Comparison of ENCODE assay signal across 13 cellular contexts in genomic region chr12:113684053-113684907, GRCh38.
DNase-seq lines count a peak whose midpoint lies in the region; ATAC-seq, FAIRE-seq and TF ChIP-seq lines count a peak whose summit lies in the region.
"Had no signal": no experiment of that assay in that cellular context is flagged by ENCODE, and none has a peak within 500 bp of the region (broad histone marks: within the 10 kb centered on the region; RNA-seq: fewer than 3 reads in every experiment).

No MANE protein-coding gene starts in this region.

- no peaks in the 10 kb centered on the region for H3K9me3 Mint-ChIP-seq in astrocyte (ENCODE audit: unreplicated experiment)
- no peaks in the 10 kb centered on the region for H3K9me3 Mint-ChIP-seq in activated T-helper 17 cell treated with anti-CD3 and anti-CD28 coated beads, Interleukin-2, amount 50 U/mL, for 72 hours
- H3K9me3 Mint-ChIP-seq in activated CD8-positive, alpha-beta T cell treated with anti-CD3 and anti-CD28 coated beads, Interleukin-2, amount 10 ng/mL, durations not matched to agents 7 days and 5 days (ENCODE audit: insufficient read depth) = no peaks in the 10 kb centered on the region
- no peaks in the 10 kb centered on the region for H3K9me3 Mint-ChIP-seq in CD8-positive, alpha-beta T cell
- H3K9me3 Mint-ChIP-seq: activated naive CD4-positive, alpha-beta T cell treated with anti-CD3 and anti-CD28 coated beads, Interleukin-2, amount 10 ng/mL, durations not matched to agents 7 days and 5 days had no signal

- no peak overlapping the region for H2AFZ ChIP-seq in SK-N-SH (ENCODE audit: low read depth)
- H2AFZ ChIP-seq in astrocyte (ENCODE audit: low read depth, low read length) = no peak overlapping the region

- H3K9me3 ChIP-seq in SK-N-SH = no peaks in the 10 kb centered on the region
- H3K9me3 ChIP-seq in astrocyte (ENCODE audit: insufficient read depth, low read depth, low read length) = no peaks in the 10 kb centered on the region
- H3K9me3 ChIP-seq in CD8-positive, alpha-beta T cell (ENCODE audit: low read length) = no peaks in the 10 kb centered on the region

- H3F3A ChIP-seq in SK-N-SH (replicated peaks; ENCODE audit: insufficient read depth) = no peaks in the 10 kb centered on the region

- H3K9me2 ChIP-seq in SK-N-SH = no peaks in the 10 kb centered on the region

- H3K4me2 ChIP-seq in SK-N-SH = no peak overlapping the region
- no peak overlapping the region for H3K4me2 ChIP-seq in astrocyte (ENCODE audit: low read length)

- 27% methylated on average over 9 of the region's 13 CpGs for WGBS in SK-N-SH (ENCODE audit: low lambda C conversion rate)

- POLR2A ChIA-PET in SK-N-SH (lab: Yijun Ruan, JAX) = no interaction called here
- POLR2A ChIA-PET in activated CD8-positive, alpha-beta T cell treated with anti-CD3 and anti-CD28 coated beads, Interleukin-2, amount 10 ng/mL, durations not matched to agents 7 days and 5 days (lab: Charles Lee) = no interaction called here
- POLR2A ChIA-PET in CD8-positive, alpha-beta T cell (lab: Charles Lee) = no interaction called here

- H3K4me3 ChIP-seq in SK-N-SH (ENCODE audit: low read depth in 2 of 2, low read length in 1 of 2) (no peak overlapping the region), astrocyte (ENCODE audit: insufficient read depth, low read depth, low read length) (no peak overlapping the region)
- no peak overlapping the region for H3K4me3 ChIP-seq in CD8-positive, alpha-beta T cell (ENCODE audit: low read depth, low read length)

- H3K4me1 ChIP-seq in SK-N-SH (ENCODE audit: control insufficient read depth in 1 of 2, insufficient read depth in 2 of 2, low read depth in 1 of 2, low read length in 1 of 2) (no peaks in the 10 kb centered on the region; a peak in 1 of 4 replicates), astrocyte (ENCODE audit: insufficient read depth, low read length) (no peaks in the 10 kb centered on the region)
- no peaks in the 10 kb centered on the region for H3K4me1 ChIP-seq in CD8-positive, alpha-beta T cell (ENCODE audit: insufficient read depth, low read length)

- TF ChIP-seq CTCF in SK-N-SH (IDR thresholded peaks at IDR 0.05) (no peak), astrocyte (IDR thresholded peaks at IDR 0.05; ENCODE audit: insufficient read depth, low read depth, low read length) (no peak)
- TF ChIP-seq CTCF in CD8-positive, alpha-beta T cell (IDR thresholded peaks at IDR 0.05) = no peak

- CTCF ChIA-PET in SK-N-SH (lab: Yijun Ruan, JAX) = interaction anchor here (1.1 to 1.4 kb wide), 2 partner anchors 14 to 222 kb away, joined by 4 to 5 read pairs; no protein-coding TSS in a partner anchor
- CTCF ChIA-PET in activated CD8-positive, alpha-beta T cell treated with anti-CD3 and anti-CD28 coated beads, Interleukin-2, amount 10 ng/mL, durations not matched to agents 7 days and 5 days (lab: Charles Lee) = no interaction called here
- CTCF ChIA-PET in CD8-positive, alpha-beta T cell (lab: Charles Lee) = no interaction called here

- intact Hi-C loops in left ventricle myocardium superior (cut with micrococcal nuclease) = no loop called here
- intact Hi-C loops in CD8-positive, alpha-beta T cell (cut with DNase I, micrococcal nuclease) = no loop called here

- no peak overlapping the region for H3K27ac Mint-ChIP-seq in astrocyte (ENCODE audit: unreplicated experiment)
- no peak overlapping the region for H3K27ac Mint-ChIP-seq in activated T-helper 17 cell treated with anti-CD3 and anti-CD28 coated beads, Interleukin-2, amount 50 U/mL, for 72 hours
- no peak overlapping the region for H3K27ac Mint-ChIP-seq in activated CD8-positive, alpha-beta T cell treated with anti-CD3 and anti-CD28 coated beads, Interleukin-2, amount 10 ng/mL, durations not matched to agents 7 days and 5 days
- H3K27ac Mint-ChIP-seq in CD8-positive, alpha-beta T cell = no peak overlapping the region
- H3K27ac Mint-ChIP-seq: activated naive CD4-positive, alpha-beta T cell treated with anti-CD3 and anti-CD28 coated beads, Interleukin-2, amount 10 ng/mL, durations not matched to agents 7 days and 5 days had no signal

- H3K4me1 Mint-ChIP-seq in astrocyte (ENCODE audit: low read depth, unreplicated experiment) = no peaks in the 10 kb centered on the region
- no peaks in the 10 kb centered on the region for H3K4me1 Mint-ChIP-seq in activated T-helper 17 cell treated with anti-CD3 and anti-CD28 coated beads, Interleukin-2, amount 50 U/mL, for 72 hours
- H3K4me1 Mint-ChIP-seq in activated CD8-positive, alpha-beta T cell treated with anti-CD3 and anti-CD28 coated beads, Interleukin-2, amount 10 ng/mL, durations not matched to agents 7 days and 5 days (ENCODE audit: low read depth) = no peaks in the 10 kb centered on the region
- no peaks in the 10 kb centered on the region for H3K4me1 Mint-ChIP-seq in CD8-positive, alpha-beta T cell (ENCODE audit: low read depth)
- H3K4me1 Mint-ChIP-seq: activated naive CD4-positive, alpha-beta T cell treated with anti-CD3 and anti-CD28 coated beads, Interleukin-2, amount 10 ng/mL, durations not matched to agents 7 days and 5 days had no signal

- H3K36me3 Mint-ChIP-seq in astrocyte (ENCODE audit: low read depth, unreplicated experiment) = no peaks in the 10 kb centered on the region
- H3K36me3 Mint-ChIP-seq in activated T-helper 17 cell treated with anti-CD3 and anti-CD28 coated beads, Interleukin-2, amount 50 U/mL, for 72 hours (ENCODE audit: low read depth) = no peaks in the 10 kb centered on the region
- no peaks in the 10 kb centered on the region for H3K36me3 Mint-ChIP-seq in activated CD8-positive, alpha-beta T cell treated with anti-CD3 and anti-CD28 coated beads, Interleukin-2, amount 10 ng/mL, durations not matched to agents 7 days and 5 days (ENCODE audit: low read depth)
- H3K36me3 Mint-ChIP-seq in CD8-positive, alpha-beta T cell = no peaks in the 10 kb centered on the region
- H3K36me3 Mint-ChIP-seq: activated naive CD4-positive, alpha-beta T cell treated with anti-CD3 and anti-CD28 coated beads, Interleukin-2, amount 10 ng/mL, durations not matched to agents 7 days and 5 days had no signal

- ATAC-seq in SK-N-SH treated with all-trans-retinoic acid at 6 μM for 48 hours (no peak), left ventricle myocardium superior (no peak)
- no peak for ATAC-seq in activated T-helper 17 cell treated with anti-CD3 and anti-CD28 coated beads, Interleukin-2, amount 50 U/mL, for 72 hours (replicated peaks)
- no peak for ATAC-seq in activated CD8-positive, alpha-beta T cell treated with anti-CD3 and anti-CD28 coated beads, Interleukin-2, amount 10 ng/mL, durations not matched to agents 7 days and 5 days
- no peak for ATAC-seq in CD8-positive, alpha-beta T cell

- H3K79me2 ChIP-seq in SK-N-SH (ENCODE audit: insufficient read depth) (no peaks in the 10 kb centered on the region), astrocyte (ENCODE audit: insufficient read depth, low read length) (no peaks in the 10 kb centered on the region)

- no peak for TF ChIP-seq EP300 in SK-N-SH (IDR thresholded peaks at IDR 0.05; ENCODE audit: borderline replicate concordance in 1 of 2, low read depth in 1 of 2, low read length in 1 of 2)

- H3K4me3 Mint-ChIP-seq in astrocyte (ENCODE audit: unreplicated experiment) = no peak overlapping the region
- no peak overlapping the region for H3K4me3 Mint-ChIP-seq in activated T-helper 17 cell treated with anti-CD3 and anti-CD28 coated beads, Interleukin-2, amount 50 U/mL, for 72 hours
- H3K4me3 Mint-ChIP-seq in activated CD8-positive, alpha-beta T cell treated with anti-CD3 and anti-CD28 coated beads, Interleukin-2, amount 10 ng/mL, durations not matched to agents 7 days and 5 days = no peak overlapping the region
- H3K4me3 Mint-ChIP-seq in CD8-positive, alpha-beta T cell = no peak overlapping the region
- H3K4me3 Mint-ChIP-seq: activated naive CD4-positive, alpha-beta T cell treated with anti-CD3 and anti-CD28 coated beads, Interleukin-2, amount 10 ng/mL, durations not matched to agents 7 days and 5 days had no signal

- peak; percentile 61 for DNase-seq in SK-N-SH
- peak; percentile 13 for DNase-seq in NCI-H2196 treated with DMSO at 0.1 percent for 48 hours (lab: John Stamatoyannopoulos, UW; ENCODE audit: unreplicated experiment)
- DNase-seq in astrocyte (ENCODE audit: low read depth) = peak; percentile 9
- no peak for DNase-seq in left ventricle myocardium superior
- DNase-seq in activated CD8-positive, alpha-beta T cell treated with anti-CD3 and anti-CD28 coated beads, Interleukin-2, amount 10 ng/mL, durations not matched to agents 7 days and 5 days = no peak
- DNase-seq in CD8-positive, alpha-beta T cell = no peak
- DNase-seq: ACHN; activated naive CD4-positive, alpha-beta T cell treated with anti-CD3 and anti-CD28 coated beads, Interleukin-2, amount 10 ng/mL, durations not matched to agents 7 days and 5 days; effector CD4-positive, alpha-beta T cell; MM.1S had no signal

- H3K36me3 ChIP-seq in SK-N-SH (replicated peaks in 1 of 2; ENCODE audit: control insufficient read depth in 1 of 2, insufficient read depth in 2 of 2, low read length in 1 of 2) = no peaks in the 10 kb centered on the region
- no peaks in the 10 kb centered on the region for H3K36me3 ChIP-seq in astrocyte (ENCODE audit: insufficient read depth, low read length)
- no peaks in the 10 kb centered on the region for H3K36me3 ChIP-seq in CD8-positive, alpha-beta T cell (ENCODE audit: insufficient read depth, low read length)

- H4K20me1 ChIP-seq in SK-N-SH (ENCODE audit: insufficient read depth) = no peaks in the 10 kb centered on the region
- no peaks in the 10 kb centered on the region for H4K20me1 ChIP-seq in astrocyte (ENCODE audit: insufficient read depth, low read length)

- H3K27ac ChIP-seq in SK-N-SH (ENCODE audit: low read depth in 2 of 2, low read length in 1 of 2) (no peak overlapping the region), astrocyte (ENCODE audit: low read depth, low read length) (no peak overlapping the region)
- H3K27ac ChIP-seq in CD8-positive, alpha-beta T cell (ENCODE audit: low read depth, low read length) = no peak overlapping the region
- H3K27ac ChIP-seq: VCaP had no signal

- no peak for TF ChIP-seq RAD21 in SK-N-SH (IDR thresholded peaks at IDR 0.05; ENCODE audit: low read length)

- H3K27me3 ChIP-seq in SK-N-SH (ENCODE audit: insufficient read depth) (0 out of 2 replicates have a peak, but pooled peaks cover 5% of the 10 kb centered on the region), astrocyte (ENCODE audit: insufficient read depth, low read length) (no peaks in the 10 kb centered on the region)
- no peaks in the 10 kb centered on the region for H3K27me3 ChIP-seq in CD8-positive, alpha-beta T cell (ENCODE audit: insufficient read depth, low read length)

- peaks cover 40% of the 10 kb centered on the region for H3K27me3 Mint-ChIP-seq in astrocyte (ENCODE audit: low read depth, unreplicated experiment)
- peaks cover 7% of the 10 kb centered on the region for H3K27me3 Mint-ChIP-seq in activated T-helper 17 cell treated with anti-CD3 and anti-CD28 coated beads, Interleukin-2, amount 50 U/mL, for 72 hours
- no peaks in the 10 kb centered on the region for H3K27me3 Mint-ChIP-seq in activated CD8-positive, alpha-beta T cell treated with anti-CD3 and anti-CD28 coated beads, Interleukin-2, amount 10 ng/mL, durations not matched to agents 7 days and 5 days (ENCODE audit: low read depth)
- H3K27me3 Mint-ChIP-seq in CD8-positive, alpha-beta T cell (ENCODE audit: low read depth) = peaks cover 6% of the 10 kb centered on the region
- H3K27me3 Mint-ChIP-seq: activated naive CD4-positive, alpha-beta T cell treated with anti-CD3 and anti-CD28 coated beads, Interleukin-2, amount 10 ng/mL, durations not matched to agents 7 days and 5 days had no signal

- FAIRE-seq in astrocyte (lab: Jason Lieb, UNC) = no peak

- H3K9ac ChIP-seq in SK-N-SH (no peak overlapping the region), astrocyte (ENCODE audit: low read length) (no peak overlapping the region)

Comparison
In these comparisons a context has a peak if more than half of its experiments do, and no peak if none do; other contexts are left out.
1. DNase-seq: peak in SK-N-SH (single experiment), NCI-H2196 treated with DMSO at 0.1 percent for 48 hours (single experiment) and astrocyte (single experiment); none in left ventricle myocardium superior (single experiment), activated CD8-positive, alpha-beta T cell treated with anti-CD3 and anti-CD28 coated beads, Interleukin-2, amount 10 ng/mL, durations not matched to agents 7 days and 5 days (single experiment) and CD8-positive, alpha-beta T cell (0 of 7).